In the genomic region with DNA sequence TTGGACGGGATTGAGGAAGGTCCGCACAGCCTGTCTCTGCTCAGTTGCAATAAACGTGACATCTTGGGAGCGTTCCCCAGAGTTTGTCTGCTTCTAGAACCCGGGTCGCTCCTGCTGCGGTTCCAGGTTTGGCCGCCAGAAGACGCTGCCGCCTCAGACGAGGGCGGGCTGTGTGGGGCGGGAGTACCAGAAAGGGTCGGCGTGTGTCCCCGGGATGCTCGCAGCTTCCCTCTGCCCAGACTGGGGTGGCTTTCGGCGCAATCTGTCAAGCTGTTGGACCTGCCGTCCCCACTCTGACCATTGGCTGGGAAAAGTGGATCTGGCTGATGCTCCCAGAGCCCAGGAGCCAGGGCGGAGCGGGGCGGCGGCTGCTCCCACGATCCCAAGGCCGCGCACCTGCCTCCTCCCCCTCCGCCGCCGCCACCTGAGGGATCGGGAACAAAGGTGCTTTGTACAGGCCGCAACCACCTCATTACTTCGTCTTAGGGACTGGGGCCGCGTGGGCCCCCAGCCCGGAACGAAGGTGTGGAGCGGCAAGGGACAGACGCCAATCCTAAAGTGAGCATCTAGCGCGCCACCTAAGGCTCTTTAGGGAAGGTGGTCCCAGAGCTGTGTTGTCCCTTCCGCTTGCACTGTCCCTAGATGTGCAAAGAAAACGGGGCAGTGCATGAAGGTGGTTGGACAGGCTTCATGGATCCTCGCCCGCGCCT, we compare ENCODE assay signal across 8 cellular contexts. TPM values are rescaled to one million over a fixed set of nuclear protein-coding genes. Genes with fewer than 3 reads are reported as not detected.
A peak's percentile ranks its signal among the peaks of the same experiment; 100 is the strongest.
DNase-seq lines count a peak whose midpoint lies in the region; ATAC-seq and TF ChIP-seq lines count a peak whose summit lies in the region.

No MANE protein-coding gene starts in this region.

- H3K4me1 Mint-ChIP-seq in activated CD8-positive, alpha-beta T cell treated with anti-CD3 and anti-CD28 coated beads, Interleukin-2, amount 10 ng/mL, durations not matched to agents 7 days and 5 days (ENCODE audit: low read depth) = peaks cover 41% of the 10 kb centered on the region
- peaks cover 52% of the 10 kb centered on the region for H3K4me1 Mint-ChIP-seq in nephron progenitor cell

- peak; percentile 51 for DNase-seq in NCI-H2196 (lab: John Stamatoyannopoulos, UW; ENCODE audit: unreplicated experiment)
- no peak for DNase-seq in NCI-H2196 treated with DMSO at 0.1 percent for 48 hours (lab: John Stamatoyannopoulos, UW; ENCODE audit: unreplicated experiment)
- peak; percentile 45 for DNase-seq in NCI-H2107 (lab: John Stamatoyannopoulos, UW)
- peak; percentile 88 for DNase-seq in activated CD8-positive, alpha-beta T cell treated with anti-CD3 and anti-CD28 coated beads, Interleukin-2, amount 10 ng/mL, durations not matched to agents 7 days and 5 days
- DNase-seq in epithelial cell of prostate (ENCODE audit: low read depth, low spot score) = no peak
- peak; percentile 92 for DNase-seq in nephron progenitor cell

- POLR2A ChIA-PET in activated CD8-positive, alpha-beta T cell treated with anti-CD3 and anti-CD28 coated beads, Interleukin-2, amount 10 ng/mL, durations not matched to agents 7 days and 5 days (lab: Charles Lee) = interaction anchor here (0.6 kb wide), 1 partner anchor 29 kb away, joined by 3 read pairs; no protein-coding TSS in a partner anchor

- peaks cover 6% of the 10 kb centered on the region for H3K36me3 ChIP-seq in thymus (ENCODE audit: control insufficient read depth, insufficient read depth)

- peak; percentile 82 for TF ChIP-seq CTCF in nephron progenitor cell (IDR thresholded peaks at IDR 0.05)

- peaks cover 10% of the 10 kb centered on the region for H3K27me3 ChIP-seq in thymus (ENCODE audit: control insufficient read depth, insufficient read depth)

- H3K9me3 ChIP-seq in thymus (ENCODE audit: control insufficient read depth) = no peaks in the 10 kb centered on the region

- no peaks in the 10 kb centered on the region for H3K27me3 Mint-ChIP-seq in activated CD8-positive, alpha-beta T cell treated with anti-CD3 and anti-CD28 coated beads, Interleukin-2, amount 10 ng/mL, durations not matched to agents 7 days and 5 days (ENCODE audit: low read depth)
- H3K27me3 Mint-ChIP-seq in nephron progenitor cell (ENCODE audit: low read depth, poor library complexity) = peaks cover 16% of the 10 kb centered on the region

- no peaks in the 10 kb centered on the region for H3K9me3 Mint-ChIP-seq in activated CD8-positive, alpha-beta T cell treated with anti-CD3 and anti-CD28 coated beads, Interleukin-2, amount 10 ng/mL, durations not matched to agents 7 days and 5 days (ENCODE audit: insufficient read depth)
- no peaks in the 10 kb centered on the region for H3K9me3 Mint-ChIP-seq in nephron progenitor cell

- H3K27ac ChIP-seq in epithelial cell of prostate (peak overlapping the region; percentile 62), thymus (ENCODE audit: low read depth) (no peak overlapping the region)

- peak overlapping the region; percentile 56 for H3K4me3 ChIP-seq in thymus (ENCODE audit: low read length)

- peak overlapping the region; percentile 89 for H3K4me3 Mint-ChIP-seq in activated CD8-positive, alpha-beta T cell treated with anti-CD3 and anti-CD28 coated beads, Interleukin-2, amount 10 ng/mL, durations not matched to agents 7 days and 5 days
- peak overlapping the region; percentile 89 for H3K4me3 Mint-ChIP-seq in nephron progenitor cell

- H3K4me1 ChIP-seq in thymus (ENCODE audit: control insufficient read depth, insufficient read depth, low read length) = peaks cover 10% of the 10 kb centered on the region

- ATAC-seq in activated CD8-positive, alpha-beta T cell treated with anti-CD3 and anti-CD28 coated beads, Interleukin-2, amount 10 ng/mL, durations not matched to agents 7 days and 5 days = peak; percentile 48
- no peak for ATAC-seq in GM18511 (IDR thresholded peaks at IDR 0.05; ENCODE audit: unreplicated experiment)

- H3K27ac Mint-ChIP-seq in activated CD8-positive, alpha-beta T cell treated with anti-CD3 and anti-CD28 coated beads, Interleukin-2, amount 10 ng/mL, durations not matched to agents 7 days and 5 days = no peak overlapping the region
- no peak overlapping the region for H3K27ac Mint-ChIP-seq in nephron progenitor cell

- CTCF ChIA-PET in activated CD8-positive, alpha-beta T cell treated with anti-CD3 and anti-CD28 coated beads, Interleukin-2, amount 10 ng/mL, durations not matched to agents 7 days and 5 days (lab: Charles Lee) = interaction anchor here (0.8 to 13.8 kb wide), 10 partner anchors 11 to 503 kb away, joined by 3 to 205 read pairs (median 16); partner anchors contain the start of genes ADAM15, EFNA3, FLAD1 and KRTCAP2

- 5% methylated on average over 46 of the region's 46 CpGs for WGBS in thymus

- peaks cover 18% of the 10 kb centered on the region for H3K36me3 Mint-ChIP-seq in activated CD8-positive, alpha-beta T cell treated with anti-CD3 and anti-CD28 coated beads, Interleukin-2, amount 10 ng/mL, durations not matched to agents 7 days and 5 days (ENCODE audit: low read depth)
- peaks cover 20% of the 10 kb centered on the region for H3K36me3 Mint-ChIP-seq in nephron progenitor cell (ENCODE audit: low read depth)

RNA-seq across cellular contexts. Expression of gene EFNA4, which starts 0.7 kb away (rescaled TPM):
- 1 to 10 TPM; 7.8 to 9.7 TPM for total RNA-seq in activated CD8-positive, alpha-beta T cell treated with anti-CD3 and anti-CD28 coated beads, Interleukin-2, amount 10 ng/mL, durations not matched to agents 7 days and 5 days
- 7.4 TPM for polyA plus RNA-seq in thymus

RNA-seq across cellular contexts. Expression of gene ADAM15, which starts 11.7 kb away (rescaled TPM):
- 10 to 100 TPM; 29.7 to 29.8 TPM for total RNA-seq in activated CD8-positive, alpha-beta T cell treated with anti-CD3 and anti-CD28 coated beads, Interleukin-2, amount 10 ng/mL, durations not matched to agents 7 days and 5 days
- polyA plus RNA-seq in thymus = 91.5 TPM

RNA-seq across cellular contexts. Expression of gene EFNA3, which starts 15.8 kb away (rescaled TPM):
- 1 to 10 TPM; 3.8 to 5.5 TPM for total RNA-seq in activated CD8-positive, alpha-beta T cell treated with anti-CD3 and anti-CD28 coated beads, Interleukin-2, amount 10 ng/mL, durations not matched to agents 7 days and 5 days
- 3.4 TPM for polyA plus RNA-seq in thymus

RNA-seq across cellular contexts. Expression of gene DCST1, which starts 29.2 kb away (rescaled TPM):
- not detected for total RNA-seq in activated CD8-positive, alpha-beta T cell treated with anti-CD3 and anti-CD28 coated beads, Interleukin-2, amount 10 ng/mL, durations not matched to agents 7 days and 5 days
- polyA plus RNA-seq in thymus = not detected

RNA-seq across cellular contexts. Expression of gene DCST2, which starts 29.3 kb away (rescaled TPM):
- total RNA-seq in activated CD8-positive, alpha-beta T cell treated with anti-CD3 and anti-CD28 coated beads, Interleukin-2, amount 10 ng/mL, durations not matched to agents 7 days and 5 days = under 1 TPM; 0.24 to 0.37 TPM
- 7.8 TPM for polyA plus RNA-seq in thymus

Comparison
In these comparisons a context has a peak if more than half of its experiments do, and no peak if none do; other contexts are left out.
1. DNase-seq: peak in NCI-H2196 (single experiment), NCI-H2107 (single experiment), activated CD8-positive, alpha-beta T cell treated with anti-CD3 and anti-CD28 coated beads, Interleukin-2, amount 10 ng/mL, durations not matched to agents 7 days and 5 days (single experiment) and nephron progenitor cell (single experiment); none in NCI-H2196 treated with DMSO at 0.1 percent for 48 hours (single experiment) and epithelial cell of prostate (single experiment).